11 cellular contexts compared by ENCODE assay signal in genomic region chr2:68765739-68766377, GRCh38. TPM values are rescaled to one million over a fixed set of nuclear protein-coding genes. Genes with fewer than 3 reads are reported as not detected.
DNase-seq lines count a peak whose midpoint lies in the region; ATAC-seq and TF ChIP-seq lines count a peak whose summit lies in the region.
"Had no signal": no experiment of that assay in that cellular context is flagged by ENCODE, and none has a peak within 500 bp of the region (broad histone marks: within the 10 kb centered on the region; RNA-seq: fewer than 3 reads in every experiment).

No MANE protein-coding gene starts in this region.

- H3K27me3 Mint-ChIP-seq in activated T-cell treated with anti-CD3 and anti-CD28 coated beads, Interleukin-2, amount 50 U/mL, for 4 hours (ENCODE audit: low read depth), result no peaks in the 10 kb centered on the region
- H3K27me3 Mint-ChIP-seq in HFFc6 (ENCODE audit: insufficient read depth), result peaks cover 14% of the 10 kb centered on the region

- POLR2A ChIA-PET in OCI-LY7 (lab: Charles Lee), result interaction anchor here (0.6 to 4.1 kb wide), 16 partner anchors 8 to 1342 kb away, joined by 3 to 21 read pairs (median 5); no protein-coding TSS in a partner anchor

- CTCF ChIA-PET in OCI-LY7 (lab: Charles Lee; ENCODE audit: unreplicated experiment), result interaction anchor here (0.9 to 1.1 kb wide), 4 partner anchors 21 to 31 kb away, joined by 3 to 5 read pairs (median 3); partner anchors contain the start of gene ARHGAP25

- H3K9me3 Mint-ChIP-seq in activated T-cell treated with anti-CD3 and anti-CD28 coated beads, Interleukin-2, amount 50 U/mL, for 4 hours, result no peaks in the 10 kb centered on the region
- H3K9me3 Mint-ChIP-seq in HFFc6, result no peaks in the 10 kb centered on the region

- H3K4me1 ChIP-seq in OCI-LY7 (ENCODE audit: insufficient read depth, low read length, poor library complexity, severe bottlenecking), result peaks cover 100% of the 10 kb centered on the region
- H3K4me1 ChIP-seq in esophagus muscularis mucosa, result peaks cover 15 to 38% (median 22%) of the 10 kb centered on the region in 4 donors
- H3K4me1 ChIP-seq in thyroid gland, result peaks cover 27 to 53% of the 10 kb centered on the region in 2 donors

- H3K4me2 ChIP-seq in OCI-LY7 (ENCODE audit: low read length), result peak overlapping the region; percentile 99

- TF ChIP-seq CTCF in OCI-LY7 (conservative IDR thresholded peaks at IDR 0.05; ENCODE audit: low read length) (peak; percentile 61), esophagus muscularis mucosa (IDR thresholded peaks at IDR 0.05) (no peak), thyroid gland (IDR thresholded peaks at IDR 0.05) (peak in 3 of 6 experiments; percentile 6 to 24 (median 15)), HFFc6 (IDR thresholded peaks at IDR 0.05) (no peak)

- peaks cover 4% of the 10 kb centered on the region for H3K36me3 Mint-ChIP-seq in activated T-cell treated with anti-CD3 and anti-CD28 coated beads, Interleukin-2, amount 50 U/mL, for 4 hours (ENCODE audit: insufficient read depth)
- no peaks in the 10 kb centered on the region for H3K36me3 Mint-ChIP-seq in HFFc6 (ENCODE audit: low read depth)

- WGBS in esophagus muscularis mucosa, result 67% methylated on average over 4 of the region's 4 CpGs
- WGBS in thyroid gland, 2 donors, result 37 to 40% methylated on average over 4 of the region's 4 CpGs

- H3K79me2 ChIP-seq in OCI-LY7 (ENCODE audit: insufficient read depth, low read depth, low read length), result peaks cover 62% of the 10 kb centered on the region

- DNase-seq in activated T-cell treated with anti-CD3 and anti-CD28 coated beads, Interleukin-2, amount 50 U/mL, for 4 hours, result no peak
- DNase-seq in activated T-cell treated with anti-CD3 and anti-CD28 coated beads, Interleukin-2, amount 50 U/mL, for 1 hour, result no peak
- DNase-seq in OCI-LY7 (ENCODE audit: low spot score) (peak; percentile 58), esophagus muscularis mucosa (ENCODE audit: extremely low spot score) (peak; percentile 45), thyroid gland (peak in 1 of 2 donors; percentile 12), NCI-H187 (lab: John Stamatoyannopoulos, UW) (no peak), HFFc6 (no peak), SW 1271 (lab: John Stamatoyannopoulos, UW) (no peak)
- DNase-seq: NCI-H1092 had no signal

- H3K27me3 ChIP-seq in esophagus muscularis mucosa (no peaks in the 10 kb centered on the region), thyroid gland (no peaks in the 10 kb centered on the region)
- H3K27me3 ChIP-seq: right atrium auricular region had no signal

- no peaks in the 10 kb centered on the region for H3K9me2 ChIP-seq in OCI-LY7 (ENCODE audit: insufficient read depth, low read length)

- no peak for TF ChIP-seq EP300 in esophagus muscularis mucosa (IDR thresholded peaks at IDR 0.05)

- H3K9me3 ChIP-seq in OCI-LY7 (ENCODE audit: low read length), result no peaks in the 10 kb centered on the region
- no peaks in the 10 kb centered on the region for H3K9me3 ChIP-seq in esophagus muscularis mucosa
- no peaks in the 10 kb centered on the region for H3K9me3 ChIP-seq in thyroid gland
- H3K9me3 ChIP-seq: right atrium auricular region had no signal

- H3K27ac ChIP-seq in OCI-LY7 (ENCODE audit: low read depth, low read length, poor library complexity, severe bottlenecking), result peak overlapping the region; percentile 93
- no peak overlapping the region for H3K27ac ChIP-seq in esophagus muscularis mucosa (replicated peaks in 1 of 4)
- peak overlapping the region; percentile 48 to 84 (median 72) for H3K27ac ChIP-seq in thyroid gland
- H3K27ac ChIP-seq: C4-2B had no signal

- peaks cover 98% of the 10 kb centered on the region for H3K4me1 Mint-ChIP-seq in activated T-cell treated with anti-CD3 and anti-CD28 coated beads, Interleukin-2, amount 50 U/mL, for 4 hours (ENCODE audit: low read depth)
- H3K4me1 Mint-ChIP-seq in HFFc6 (ENCODE audit: low read depth), result peaks cover 19% of the 10 kb centered on the region

- TSS peak; percentile 45 for BruUV-seq in OCI-LY7 (replicated peaks; lab: Mats Ljungman, UMichigan)

- peak overlapping the region; percentile 58 for H3K4me3 Mint-ChIP-seq in activated T-cell treated with anti-CD3 and anti-CD28 coated beads, Interleukin-2, amount 50 U/mL, for 4 hours
- H3K4me3 Mint-ChIP-seq in HFFc6, result no peak overlapping the region

- no peak overlapping the region; the same call in 1 of the 2 replicates for H2AFZ ChIP-seq in OCI-LY7 (ENCODE audit: low read length)

- H3K4me3 ChIP-seq in OCI-LY7 (ENCODE audit: low read depth, low read length, poor library complexity, severe bottlenecking) (peak overlapping the region; percentile 67), esophagus muscularis mucosa (no peak overlapping the region), thyroid gland (replicated peaks in 1 of 3) (no peak overlapping the region)
- H3K4me3 ChIP-seq: right atrium auricular region had no signal

- no peaks in the 10 kb centered on the region for H4K20me1 ChIP-seq in OCI-LY7 (ENCODE audit: insufficient read depth, low read length)

- H3K36me3 ChIP-seq in OCI-LY7 (ENCODE audit: insufficient read depth, low read length) (no peaks in the 10 kb centered on the region), esophagus muscularis mucosa (no peaks in the 10 kb centered on the region), thyroid gland (no peaks in the 10 kb centered on the region)
- H3K36me3 ChIP-seq: right atrium auricular region had no signal

- no peak for TF ChIP-seq POLR2A in esophagus muscularis mucosa (IDR thresholded peaks at IDR 0.05; ENCODE audit: low read depth)
- TF ChIP-seq POLR2A in thyroid gland (IDR thresholded peaks at IDR 0.05), result no peak

- ATAC-seq in activated T-cell treated with anti-CD3 and anti-CD28 coated beads, Interleukin-2, amount 50 U/mL, for 4 hours, result no peak

- no peak overlapping the region for H3K27ac Mint-ChIP-seq in HFFc6

- intact Hi-C loops in OCI-LY7 (cut with micrococcal nuclease; ENCODE audit: unreplicated experiment), result loop anchor here (2.0 to 10.0 kb wide), 5 partner anchors 15 to 1359 kb away; partner anchors contain the start of genes APLF, FBXO48 and PLEK
- intact Hi-C loops in esophagus muscularis mucosa (cut with DNase I), result no loop called here
- intact Hi-C loops in thyroid gland (cut with DNase I), result no loop called here

RNA-seq across cellular contexts. Expression of gene ARHGAP25, which starts 31.2 kb away (rescaled TPM):
- 10 to 100 TPM; 48.6 to 55.7 (median 52.1) TPM for total RNA-seq in activated T-cell treated with anti-CD3 and anti-CD28 coated beads, Interleukin-2, amount 50 U/mL, for 4 hours
- 18.6 and 22.3 TPM in 2 replicates for total RNA-seq in OCI-LY7 (2014; rRNA removed; shearing (Covaris generic))
- total RNA-seq in OCI-LY7 (2022), result 37.7 and 43.8 TPM in 2 replicates
- 1 to 10 TPM; 3.7 to 9.3 (median 5.4) TPM for total RNA-seq in esophagus muscularis mucosa
- 10 to 100 TPM in 1 of 4 donors, 1 to 10 TPM in 3; 4.0 to 11.7 (median 6.9) TPM for total RNA-seq in thyroid gland
- not detected for total RNA-seq in HFFc6 (2021; fragmentation: NEBNext Ultra II Directional; extraction: Animal tissue kit (Norgen Biotek cat#: 25700))

Comparison
In these comparisons a context has a peak if more than half of its experiments do, and no peak if none do; other contexts are left out.
1. DNase-seq: peak in OCI-LY7 (single experiment) and esophagus muscularis mucosa (single experiment); none in activated T-cell treated with anti-CD3 and anti-CD28 coated beads, Interleukin-2, amount 50 U/mL, for 4 hours (single experiment), activated T-cell treated with anti-CD3 and anti-CD28 coated beads, Interleukin-2, amount 50 U/mL, for 1 hour (single experiment), NCI-H187 (0 of 2), HFFc6 (single experiment) and SW 1271 (0 of 2).
2. H3K27ac ChIP-seq: peak in OCI-LY7 (single experiment) and thyroid gland (3 of 3); none in esophagus muscularis mucosa (0 of 4).
3. RNA of gene ARHGAP25, which starts 31.2 kb away (total RNA-seq): 48.6 to 55.7 TPM in activated T-cell treated with anti-CD3 and anti-CD28 coated beads, Interleukin-2, amount 50 U/mL, for 4 hours, 18.6 to 43.8 TPM in OCI-LY7, 4.0 to 11.7 TPM in thyroid gland and 3.7 to 9.3 TPM in esophagus muscularis mucosa; not detected in HFFc6; every median in the first group is over 4 times any median in the second.